Comparison of ENCODE assay signal across 25 cellular contexts in the genomic region with DNA sequence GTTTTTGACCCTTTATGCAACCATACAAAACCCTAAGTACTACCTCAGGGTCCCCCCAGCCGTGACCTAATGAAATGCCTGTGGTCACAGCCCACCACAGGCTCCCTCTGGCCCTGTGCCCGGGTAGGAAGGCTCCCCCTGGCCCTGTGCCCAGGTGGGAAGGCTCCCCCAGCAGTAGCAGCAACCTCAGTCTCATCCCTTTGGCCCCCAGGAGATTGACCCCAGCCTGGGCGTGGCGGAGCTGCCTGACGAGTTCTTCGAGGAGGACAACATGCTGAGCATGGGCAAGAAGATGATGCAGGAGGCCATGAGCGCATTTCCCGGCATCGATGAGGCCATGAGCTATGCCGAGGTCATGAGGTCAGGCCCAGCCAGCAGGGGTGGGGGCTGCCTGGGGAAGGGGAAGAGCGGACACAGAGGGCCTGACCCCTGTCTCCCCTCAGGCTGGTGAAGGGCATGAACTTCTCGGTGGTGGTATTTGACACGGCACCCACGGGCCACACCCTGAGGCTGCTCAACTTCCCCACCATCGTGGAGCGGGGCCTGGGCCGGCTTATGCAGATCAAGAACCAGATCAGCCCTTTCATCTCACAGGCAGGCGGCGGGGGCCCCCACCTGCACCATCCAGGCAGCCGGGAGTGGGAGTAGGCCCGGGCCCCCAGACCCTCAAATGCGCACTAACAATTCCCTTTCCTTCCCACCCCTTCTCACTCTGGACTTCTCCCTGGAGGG. TPM values are rescaled to one million over a fixed set of nuclear protein-coding genes. Genes with fewer than 3 reads are reported as not detected.
A peak's percentile ranks its signal among the peaks of the same experiment; 100 is the strongest.
DNase-seq lines count a peak whose midpoint lies in the region; ATAC-seq and TF ChIP-seq lines count a peak whose summit lies in the region.
"Had no signal": no experiment of that assay in that cellular context is flagged by ENCODE, and none has a peak within 500 bp of the region (broad histone marks: within the 10 kb centered on the region; RNA-seq: fewer than 3 reads in every experiment).

No MANE protein-coding gene starts in this region.

- peak overlapping the region; percentile 17 for H3K27ac Mint-ChIP-seq in Caco-2 (ENCODE audit: unreplicated experiment)
- H3K27ac Mint-ChIP-seq in osteocyte (ENCODE audit: unreplicated experiment) = no peak overlapping the region
- H3K27ac Mint-ChIP-seq: activated CD8-positive, alpha-beta T cell treated with anti-CD3 and anti-CD28 coated beads, Interleukin-2, amount 10 ng/mL, durations not matched to agents 7 days and 5 days; activated T-cell treated with anti-CD3 and anti-CD28 coated beads, Interleukin-2, amount 50 U/mL, for 24 hours had no signal

- H3K23ac ChIP-seq in IMR-90 (ENCODE audit: low read depth, low read length) = no peak overlapping the region
- peak overlapping the region; percentile 73 for H3K23ac ChIP-seq in neuronal stem cell (ENCODE audit: low read depth, low read length, poor library complexity)

- POLR2A ChIA-PET in Caco-2 (lab: Charles Lee) = no interaction called here
- POLR2A ChIA-PET in IMR-90 (lab: Charles Lee; ENCODE audit: unreplicated experiment) = interaction anchor here (0.7 kb wide), 1 partner anchor 118 kb away, joined by 3 read pairs; no protein-coding TSS in a partner anchor

- no peak overlapping the region for H2BK12ac ChIP-seq in neuronal stem cell (ENCODE audit: low read length)

- H2BK5ac ChIP-seq in IMR-90 (ENCODE audit: low read depth, low read length, poor library complexity, severe bottlenecking) (no peak overlapping the region), neuronal stem cell (ENCODE audit: low read length) (peak overlapping the region; percentile 75)

- H4K8ac ChIP-seq in IMR-90 (ENCODE audit: low read depth in 2 of 2, low read length in 2 of 2) (no peak overlapping the region), neuronal stem cell (ENCODE audit: low read depth, low read length) (no peak overlapping the region)

- no peak for TF ChIP-seq POLR2A in IMR-90 (IDR thresholded peaks at IDR 0.05; ENCODE audit: low read depth, low read length)

- no peaks in the 10 kb centered on the region for H4K20me1 ChIP-seq in IMR-90 (ENCODE audit: insufficient read depth, low read length)

- H3K4me3 ChIP-seq in Caco-2 (ENCODE audit: low read depth, low read length) (no peak overlapping the region), IMR-90 (ENCODE audit: insufficient read depth, low read depth, low read length) (no peak overlapping the region), astrocyte of the spinal cord (ENCODE audit: low read depth, low read length) (no peak overlapping the region), neuronal stem cell (ENCODE audit: low read length in 2 of 2) (no peak overlapping the region)
- H3K4me3 ChIP-seq: lung, MG63, prostate gland had no signal

- no peaks in the 10 kb centered on the region for H3K9me3 ChIP-seq in Caco-2
- peaks cover 5% of the 10 kb centered on the region; the same call in 1 of the 2 replicates for H3K9me3 ChIP-seq in IMR-90 (ENCODE audit: control insufficient read depth, insufficient read depth, low read length)
- H3K9me3 ChIP-seq in neuronal stem cell (replicated peaks in 1 of 2; ENCODE audit: control insufficient read depth in 2 of 2, insufficient read depth in 1 of 2, low read depth in 1 of 2, low read length in 2 of 2) = peaks cover 4% of the 10 kb centered on the region in 2 donors
- H3K9me3 ChIP-seq: prostate gland had no signal

- 40% methylated on average over 1 of the region's 22 CpGs; no CpG with 5 or more reads in 1 of the 2 experiments for WGBS in IMR-90 (ENCODE audit: extremely low coverage in 2 of 2, insufficient read length in 1 of 2), 2 experiments
- WGBS in neuronal stem cell (ENCODE audit: extremely low coverage in 2 of 2, insufficient read length in 2 of 2, insufficient replicate concordance in 1 of 2), 2 donors = no CpG with 5 or more reads among the region's 22 CpGs

- no peak overlapping the region for H3K56ac ChIP-seq in IMR-90 (ENCODE audit: extremely low read depth, insufficient read depth, low read length)

- H3K4me2 ChIP-seq in IMR-90 (ENCODE audit: low read depth, low read length) (no peak overlapping the region), neuronal stem cell (ENCODE audit: insufficient read depth, low read length, poor library complexity, severe bottlenecking) (no peak overlapping the region)

- no peak overlapping the region for H3K18ac ChIP-seq in IMR-90 (ENCODE audit: low read depth, low read length)
- no peak overlapping the region for H3K18ac ChIP-seq in neuronal stem cell (ENCODE audit: low read length)

- no peak overlapping the region for H3K4me3 Mint-ChIP-seq in Caco-2 (ENCODE audit: unreplicated experiment)
- H3K4me3 Mint-ChIP-seq in osteocyte (ENCODE audit: unreplicated experiment) = no peak overlapping the region
- H3K4me3 Mint-ChIP-seq: activated CD8-positive, alpha-beta T cell treated with anti-CD3 and anti-CD28 coated beads, Interleukin-2, amount 10 ng/mL, durations not matched to agents 7 days and 5 days; activated T-cell treated with anti-CD3 and anti-CD28 coated beads, Interleukin-2, amount 50 U/mL, for 24 hours; CD14-positive monocyte; dendritic cell treated with granulocyte-macrophage colony-stimulating factor and Interleukin-4, amounts not matched to agents 40 ng/mL and 50 ng/mL, for 4 days; neural crest cell had no signal

- H3K9me3 Mint-ChIP-seq in Caco-2 (ENCODE audit: unreplicated experiment) (no peaks in the 10 kb centered on the region), osteocyte (ENCODE audit: unreplicated experiment) (no peaks in the 10 kb centered on the region)
- H3K9me3 Mint-ChIP-seq: neural crest cell had no signal

- no peak overlapping the region for H3K9ac ChIP-seq in IMR-90 (ENCODE audit: low read depth, low read length)
- no peak overlapping the region for H3K9ac ChIP-seq in neuronal stem cell (ENCODE audit: low read depth, low read length, poor library complexity)

- BruUV-seq in Caco-2 (replicated peaks; lab: Mats Ljungman, UMichigan) (no TSS peak), IMR-90 (replicated peaks; lab: Mats Ljungman, UMichigan) (no TSS peak)

- no peaks in the 10 kb centered on the region for H3K4me1 ChIP-seq in Caco-2
- peaks cover 3% of the 10 kb centered on the region; the same call in 1 of the 2 replicates for H3K4me1 ChIP-seq in IMR-90 (ENCODE audit: control insufficient read depth, insufficient read depth, low read length)
- no peaks in the 10 kb centered on the region for H3K4me1 ChIP-seq in neuronal stem cell (ENCODE audit: control insufficient read depth in 2 of 2, insufficient read depth in 1 of 2, low read depth in 1 of 2, low read length in 2 of 2)

- H2BK20ac ChIP-seq in IMR-90 (ENCODE audit: low read depth, low read length) = no peak overlapping the region

- no peak overlapping the region for H4K5ac ChIP-seq in IMR-90 (ENCODE audit: low read depth, low read length)

- H2BK120ac ChIP-seq in IMR-90 (ENCODE audit: low read depth, low read length) = no peak overlapping the region
- no peak overlapping the region for H2BK120ac ChIP-seq in neuronal stem cell (ENCODE audit: low read depth, low read length)

- intact Hi-C loops in Caco-2 (cut with micrococcal nuclease; ENCODE audit: unreplicated experiment) (no loop called here), IMR-90 (cut with micrococcal nuclease) (no loop called here)

- H3K36me3 ChIP-seq in Caco-2 (ENCODE audit: control insufficient read depth, insufficient read depth, low read length) (peaks cover 2% of the 10 kb centered on the region), IMR-90 (ENCODE audit: control insufficient read depth, insufficient read depth, low read length) (peaks cover 35% of the 10 kb centered on the region), neuronal stem cell (replicated peaks in 1 of 2; ENCODE audit: control insufficient read depth in 2 of 2, insufficient read depth in 2 of 2, low read length in 2 of 2) (peaks cover 35 to 48% of the 10 kb centered on the region in 2 donors)

- TF ChIP-seq CTCF in Caco-2 (IDR thresholded peaks at IDR 0.05; ENCODE audit: insufficient read depth in 1 of 2, low read depth in 1 of 2, low read length in 1 of 2, severe bottlenecking in 1 of 2, unreplicated experiment in 1 of 2) (no peak), IMR-90 (conservative IDR thresholded peaks at IDR 0.05; ENCODE audit: low read depth, low read length) (no peak), astrocyte of the spinal cord (IDR thresholded peaks at IDR 0.05; ENCODE audit: low read depth, low read length) (no peak), osteocyte (IDR thresholded peaks at IDR 0.05) (no peak)

- H3K4ac ChIP-seq in IMR-90 (ENCODE audit: low read depth, low read length) = no peak overlapping the region
- no peak overlapping the region for H3K4ac ChIP-seq in neuronal stem cell (ENCODE audit: low read length)

- peak overlapping the region; percentile 65 for H2AK9ac ChIP-seq in IMR-90 (replicated peaks; ENCODE audit: low read depth, low read length, poor library complexity)

- H2AFZ ChIP-seq in IMR-90 (replicated peaks; ENCODE audit: low read length, poor library complexity) (no peak overlapping the region), neuronal stem cell (ENCODE audit: low read length) (no peak overlapping the region)

- dilution Hi-C loops in IMR-90 (cut with HindIII; ENCODE audit: low sequenced_read_pairs, unreplicated experiment) = no loop called here

- TF ChIP-seq RAD21 in IMR-90 (IDR thresholded peaks at IDR 0.05; ENCODE audit: low read length) = no peak

- H3K14ac ChIP-seq in IMR-90 (replicated peaks; ENCODE audit: low read depth, low read length) (no peak overlapping the region), neuronal stem cell (ENCODE audit: low read length) (no peak overlapping the region)

- H3K27me3 ChIP-seq in Caco-2 (replicated peaks; ENCODE audit: control insufficient read depth, insufficient read depth, low read length) (no peaks in the 10 kb centered on the region), IMR-90 (ENCODE audit: control insufficient read depth, insufficient read depth, low read length) (peaks cover under 1% of the 10 kb centered on the region; the same call in 1 of the 2 replicates), neuronal stem cell (ENCODE audit: control insufficient read depth in 3 of 3, insufficient read depth in 3 of 3, low read depth in 1 of 3, low read length in 3 of 3) (peaks cover 0 to 7% (median 1%) of the 10 kb centered on the region in 3 experiments)

- CTCF ChIA-PET in Caco-2 (lab: Charles Lee) = no interaction called here
- CTCF ChIA-PET in IMR-90 (lab: Yijun Ruan, JAX) = no interaction called here

- H2AK5ac ChIP-seq in IMR-90 (ENCODE audit: low read depth, low read length) (no peak overlapping the region), neuronal stem cell (ENCODE audit: low read depth, low read length) (no peak overlapping the region)

- H3K36me3 Mint-ChIP-seq in Caco-2 (ENCODE audit: insufficient read depth, unreplicated experiment) (peaks cover 45% of the 10 kb centered on the region), osteocyte (ENCODE audit: unreplicated experiment) (peaks cover 25% of the 10 kb centered on the region)

- no peak overlapping the region for H3K27ac ChIP-seq in IMR-90 (ENCODE audit: insufficient read depth, low read length)
- no peak overlapping the region for H3K27ac ChIP-seq in neuronal stem cell (replicated peaks; ENCODE audit: low read length)
- H3K27ac ChIP-seq: prostate gland had no signal

- H3K79me1 ChIP-seq in IMR-90 (ENCODE audit: low read depth in 1 of 2, low read length in 2 of 2) (peaks cover 3 to 13% of the 10 kb centered on the region in 2 experiments; a peak in 1 of 4 replicates), neuronal stem cell (ENCODE audit: low read depth, low read length) (peaks cover 7% of the 10 kb centered on the region)

- H3K27me3 Mint-ChIP-seq in Caco-2 (ENCODE audit: insufficient read depth, unreplicated experiment) (peaks cover 4% of the 10 kb centered on the region), osteocyte (ENCODE audit: unreplicated experiment) (peaks cover under 1% of the 10 kb centered on the region)

- H4K91ac ChIP-seq in IMR-90 (ENCODE audit: insufficient read depth, low read depth, low read length) (no peak overlapping the region), neuronal stem cell (ENCODE audit: low read depth, low read length, poor library complexity) (no peak overlapping the region)

- H2BK15ac ChIP-seq in IMR-90 (ENCODE audit: low read depth, low read length) (no peak overlapping the region), neuronal stem cell (ENCODE audit: low read length) (no peak overlapping the region)

- DNase-seq in Caco-2 = no peak
- no peak for DNase-seq in IMR-90
- peak; percentile 30 for DNase-seq in astrocyte of the spinal cord (ENCODE audit: low read depth, low spot score)
- no peak for DNase-seq in neuronal stem cell (ENCODE audit: low spot score)
- DNase-seq in SK-N-DZ (ENCODE audit: low spot score) = no peak
- DNase-seq in osteocyte (ENCODE audit: extremely low spot score, unreplicated experiment) = no peak
- DNase-seq: activated CD8-positive, alpha-beta T cell treated with anti-CD3 and anti-CD28 coated beads, Interleukin-2, amount 10 ng/mL, durations not matched to agents 7 days and 5 days; activated T-cell treated with anti-CD3 and anti-CD28 coated beads, Interleukin-2, amount 50 U/mL, for 24 hours; caudate nucleus; HCEC 1CT; MG63; NCI-H2081; NCI-H226; NCI-H82 had no signal

- H3K9me1 ChIP-seq in IMR-90 (ENCODE audit: insufficient read depth, low read length) = no peaks in the 10 kb centered on the region

- H3K4me1 Mint-ChIP-seq in Caco-2 (ENCODE audit: low read depth, unreplicated experiment) (peaks cover 5% of the 10 kb centered on the region), osteocyte (ENCODE audit: unreplicated experiment) (peaks cover 14% of the 10 kb centered on the region)
- H3K4me1 Mint-ChIP-seq: neural crest cell had no signal

- in situ Hi-C loops in IMR-90 (cut with MboI; ENCODE audit: low sequenced_read_pairs) (no loop called here), astrocyte of the spinal cord (cut with HindIII; ENCODE audit: low sequenced_read_pairs) (no loop called here)

- no peak for ATAC-seq in IMR-90 (ENCODE audit: low read depth)
- no peak for ATAC-seq in HG02852 (IDR thresholded peaks at IDR 0.05; ENCODE audit: unreplicated experiment)
- ATAC-seq in GM18909 (IDR thresholded peaks at IDR 0.05; ENCODE audit: poor library complexity, unreplicated experiment) = no peak
- ATAC-seq: activated CD8-positive, alpha-beta T cell treated with anti-CD3 and anti-CD28 coated beads, Interleukin-2, amount 10 ng/mL, durations not matched to agents 7 days and 5 days had no signal

RNA-seq across cellular contexts. Expression of gene BEST2, which starts 6.3 kb away (rescaled TPM):
- 0.27 TPM in 1 of 2 replicates, not detected in the other for total RNA-seq in Caco-2 (2022)
- total RNA-seq in IMR-90 (2012; rRNA removed) = not detected in 2 replicates
- polyA plus RNA-seq in IMR-90 (2012; rRNA removed) = not detected in 2 replicates
- not detected in 2 replicates for polyA plus RNA-seq in IMR-90 (2012; cell fraction: cytosol; rRNA removed)
- 0.07 and 0.13 TPM in 2 replicates for polyA plus RNA-seq in IMR-90 (2012; cell fraction: nucleus; rRNA removed; ENCODE audit: low replicate concordance)
- polyA plus RNA-seq in neuronal stem cell (2013, experiment 1 of 2) = 0.03 TPM
- polyA plus RNA-seq in neuronal stem cell (2013, experiment 2 of 2) = 0.03 TPM
- not detected in 2 replicates for polyA plus RNA-seq in SK-N-DZ (2014; cell fraction: cytosol; rRNA removed)
- polyA plus RNA-seq in SK-N-DZ (2014; cell fraction: nucleus; rRNA removed) = 0.13 TPM in 1 of 2 replicates, not detected in the other
- total RNA-seq in osteocyte = not detected in 2 replicates
- total RNA-seq: activated CD8-positive, alpha-beta T cell treated with anti-CD3 and anti-CD28 coated beads, Interleukin-2, amount 10 ng/mL, durations not matched to agents 7 days and 5 days; fibroblast of lung; kidney epithelial cell; lung; neural crest cell; subcutaneous adipose tissue; urinary bladder had no signal
- polyA plus RNA-seq: CD14-positive monocyte, fibroblast of lung, urinary bladder had no signal

RNA-seq across cellular contexts. Expression of gene GET3, which starts 8.0 kb away (rescaled TPM):
- total RNA-seq in Caco-2 (2022) (55.0 and 57.1 TPM in 2 replicates), IMR-90 (2012; rRNA removed) (111 and 129 TPM in 2 replicates), osteocyte (72.1 and 77.0 TPM in 2 replicates)
- polyA plus RNA-seq in IMR-90 (2012; rRNA removed) = 152 and 178 TPM in 2 replicates
- 132 and 168 TPM in 2 replicates for polyA plus RNA-seq in IMR-90 (2012; cell fraction: cytosol; rRNA removed)
- polyA plus RNA-seq in IMR-90 (2012; cell fraction: nucleus; rRNA removed; ENCODE audit: low replicate concordance) = 91.7 and 117 TPM in 2 replicates
- polyA plus RNA-seq in neuronal stem cell (2013, experiment 1 of 2) = 46.1 TPM
- 44.7 TPM for polyA plus RNA-seq in neuronal stem cell (2013, experiment 2 of 2)
- 75.7 and 82.0 TPM in 2 replicates for polyA plus RNA-seq in SK-N-DZ (2014; cell fraction: cytosol; rRNA removed)
- polyA plus RNA-seq in SK-N-DZ (2014; cell fraction: nucleus; rRNA removed) = 32.9 and 75.2 TPM in 2 replicates

RNA-seq across cellular contexts. Expression of gene TRIR, which starts 10.8 kb away (rescaled TPM):
- 164 and 169 TPM in 2 replicates for total RNA-seq in Caco-2 (2022)
- total RNA-seq in IMR-90 (2012; rRNA removed) = 99.2 and 113 TPM in 2 replicates
- polyA plus RNA-seq in IMR-90 (2012; rRNA removed) = 201 and 242 TPM in 2 replicates
- 333 and 539 TPM in 2 replicates for polyA plus RNA-seq in IMR-90 (2012; cell fraction: cytosol; rRNA removed)
- 193 and 247 TPM in 2 replicates for polyA plus RNA-seq in IMR-90 (2012; cell fraction: nucleus; rRNA removed; ENCODE audit: low replicate concordance)
- polyA plus RNA-seq in neuronal stem cell (2013, experiment 1 of 2) = 242 TPM
- 221 TPM for polyA plus RNA-seq in neuronal stem cell (2013, experiment 2 of 2)
- polyA plus RNA-seq in SK-N-DZ (2014; cell fraction: cytosol; rRNA removed) = 335 and 507 TPM in 2 replicates
- 287 and 380 TPM in 2 replicates for polyA plus RNA-seq in SK-N-DZ (2014; cell fraction: nucleus; rRNA removed)
- 151 and 160 TPM in 2 replicates for total RNA-seq in osteocyte

RNA-seq across cellular contexts. Expression of gene TNPO2, which starts 21.6 kb away (rescaled TPM):
- 87.8 and 106 TPM in 2 replicates for total RNA-seq in Caco-2 (2022)
- 32.8 and 36.0 TPM in 2 replicates for total RNA-seq in IMR-90 (2012; rRNA removed)
- polyA plus RNA-seq in IMR-90 (2012; rRNA removed) = 77.2 and 82.3 TPM in 2 replicates
- polyA plus RNA-seq in IMR-90 (2012; cell fraction: cytosol; rRNA removed) = 32.3 and 57.4 TPM in 2 replicates
- polyA plus RNA-seq in IMR-90 (2012; cell fraction: nucleus; rRNA removed; ENCODE audit: low replicate concordance) = 265 and 496 TPM in 2 replicates
- 47.1 TPM for polyA plus RNA-seq in neuronal stem cell (2013, experiment 1 of 2)
- 47.1 TPM for polyA plus RNA-seq in neuronal stem cell (2013, experiment 2 of 2)
- 54.5 and 57.4 TPM in 2 replicates for polyA plus RNA-seq in SK-N-DZ (2014; cell fraction: cytosol; rRNA removed)
- polyA plus RNA-seq in SK-N-DZ (2014; cell fraction: nucleus; rRNA removed) = 168 and 232 TPM in 2 replicates
- total RNA-seq in osteocyte = 79.0 and 93.3 TPM in 2 replicates

RNA-seq across cellular contexts. Expression of gene HOOK2, which starts 30.0 kb away (rescaled TPM):
- total RNA-seq in Caco-2 (2022) = 74.2 and 80.4 TPM in 2 replicates
- 7.5 and 8.1 TPM in 2 replicates for total RNA-seq in IMR-90 (2012; rRNA removed)
- 11.0 and 21.6 TPM in 2 replicates for polyA plus RNA-seq in IMR-90 (2012; rRNA removed)
- polyA plus RNA-seq in IMR-90 (2012; cell fraction: cytosol; rRNA removed) = 8.9 and 9.7 TPM in 2 replicates
- 97.7 and 107 TPM in 2 replicates for polyA plus RNA-seq in IMR-90 (2012; cell fraction: nucleus; rRNA removed; ENCODE audit: low replicate concordance)
- polyA plus RNA-seq in neuronal stem cell (2013, experiment 1 of 2) = 15.5 TPM
- polyA plus RNA-seq in neuronal stem cell (2013, experiment 2 of 2) = 15.0 TPM
- 27.5 and 33.1 TPM in 2 replicates for polyA plus RNA-seq in SK-N-DZ (2014; cell fraction: cytosol; rRNA removed)
- 78.9 and 107 TPM in 2 replicates for polyA plus RNA-seq in SK-N-DZ (2014; cell fraction: nucleus; rRNA removed)
- 24.6 and 26.8 TPM in 2 replicates for total RNA-seq in osteocyte
